ENCODE assay signal across 14 cellular contexts in the genomic region with DNA sequence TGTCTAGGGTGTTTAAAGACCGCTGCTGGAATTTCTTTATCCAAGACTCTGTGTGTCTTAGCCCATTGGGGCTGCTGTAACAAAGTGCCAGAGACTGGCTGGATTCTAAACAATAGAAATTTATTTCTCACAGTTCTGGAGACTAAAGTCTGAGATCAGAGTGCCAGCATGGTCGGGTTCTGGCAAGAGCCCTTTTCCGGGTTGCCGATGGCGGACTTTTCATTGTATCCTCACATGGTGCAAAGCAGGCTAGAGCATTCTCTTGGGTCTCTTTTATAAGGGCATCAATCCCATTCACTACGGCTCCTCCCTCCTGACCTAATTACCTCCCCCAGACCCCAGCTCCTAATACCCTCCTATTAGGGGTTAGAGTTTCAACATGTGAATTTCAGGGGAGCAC. TPM values are rescaled to one million over a fixed set of nuclear protein-coding genes. Genes with fewer than 3 reads are reported as not detected.
DNase-seq lines count a peak whose midpoint lies in the region; ATAC-seq and TF ChIP-seq lines count a peak whose summit lies in the region.
"Had no signal": no experiment of that assay in that cellular context is flagged by ENCODE, and none has a peak within 500 bp of the region (broad histone marks: within the 10 kb centered on the region; RNA-seq: fewer than 3 reads in every experiment).

No MANE protein-coding gene starts in this region.

- 99% methylated on average over 6 of the region's 6 CpGs for WGBS in mammary epithelial cell (ENCODE audit: low coverage, missing lambda C conversion rate)
- WGBS in tibial nerve, 2 donors = 72 to 82% methylated on average over 6 of the region's 6 CpGs

- no peaks in the 10 kb centered on the region for H4K20me1 ChIP-seq in mammary epithelial cell (ENCODE audit: insufficient read depth, low read length)

- H3K36me3 ChIP-seq in breast epithelium (no peaks in the 10 kb centered on the region), mammary epithelial cell (ENCODE audit: insufficient read depth, low read length) (no peaks in the 10 kb centered on the region), tibial nerve (no peaks in the 10 kb centered on the region)
- peaks cover 0 to 18% (median 0%) of the 10 kb centered on the region in 3 experiments for H3K36me3 ChIP-seq in naive thymus-derived CD4-positive, alpha-beta T cell (ENCODE audit: control insufficient read depth in 2 of 3, insufficient read depth in 3 of 3, low read length in 3 of 3)

- intact Hi-C loops in breast epithelium (cut with DNase I; ENCODE audit: low total_unique reads) (no loop called here), mammary epithelial cell (cut with micrococcal nuclease) (no loop called here)
- intact Hi-C loops in naive thymus-derived CD4-positive, alpha-beta T cell (cut with micrococcal nuclease) = loop anchor here in 1 of 2 donors (1.0 to 2.0 kb wide), 2 partner anchors 10 to 16 kb away; partner anchors contain the start of gene NLRC5

- TF ChIP-seq EP300 in tibial nerve (IDR thresholded peaks at IDR 0.05) = no peak

- H3K4me3 ChIP-seq in breast epithelium (no peak overlapping the region), mammary epithelial cell (replicated peaks in 1 of 3; ENCODE audit: insufficient read depth in 1 of 3, low read depth in 2 of 3, low read length in 3 of 3) (no peak overlapping the region), tibial nerve (no peak overlapping the region)
- peak overlapping the region; percentile 33 for H3K4me3 ChIP-seq in naive thymus-derived CD4-positive, alpha-beta T cell (ENCODE audit: low read length)

- peak overlapping the region; percentile 96 to 97 for H3K27ac Mint-ChIP-seq in activated naive CD4-positive, alpha-beta T cell treated with anti-CD3 and anti-CD28 coated beads, Interleukin-2, amount 50 U/mL, for 72 hours
- peak overlapping the region; percentile 74 to 93 (median 91) for H3K27ac Mint-ChIP-seq in naive thymus-derived CD4-positive, alpha-beta T cell
- H3K27ac Mint-ChIP-seq: nephron had no signal

- H2AFZ ChIP-seq in mammary epithelial cell (ENCODE audit: low read depth, low read length) = no peak overlapping the region

- H3K9me3 ChIP-seq in breast epithelium = no peaks in the 10 kb centered on the region
- no peaks in the 10 kb centered on the region for H3K9me3 ChIP-seq in mammary epithelial cell (replicated peaks; ENCODE audit: insufficient read depth, low read length)
- H3K9me3 ChIP-seq in naive thymus-derived CD4-positive, alpha-beta T cell (ENCODE audit: control insufficient read depth in 2 of 3, low read length in 3 of 3) = no peaks in the 10 kb centered on the region
- no peaks in the 10 kb centered on the region for H3K9me3 ChIP-seq in tibial nerve

- no peaks in the 10 kb centered on the region for H3K4me1 ChIP-seq in breast epithelium
- H3K4me1 ChIP-seq in mammary epithelial cell (ENCODE audit: insufficient read depth, low read length) = peaks cover 13% of the 10 kb centered on the region
- H3K4me1 ChIP-seq in naive thymus-derived CD4-positive, alpha-beta T cell (ENCODE audit: control insufficient read depth in 2 of 2, insufficient read depth in 2 of 2, low read length in 2 of 2) = peaks cover 77 to 80% of the 10 kb centered on the region in 2 donors
- H3K4me1 ChIP-seq in tibial nerve = peaks cover 0 to 15% (median 5%) of the 10 kb centered on the region in 4 donors

- dilution Hi-C loops in mammary epithelial cell (cut with HindIII; ENCODE audit: low sequenced_read_pairs) = loop anchor here (5.0 kb wide), 1 partner anchor 47 kb away; no protein-coding TSS in a partner anchor

- POLR2A ChIA-PET in naive thymus-derived CD4-positive, alpha-beta T cell (lab: Charles Lee) = interaction anchor here (0.9 to 12.9 kb wide), 9 partner anchors 8 to 66 kb away, joined by 3 to 182 read pairs (median 4); partner anchors contain the start of gene NLRC5

- no peak overlapping the region for H3K9ac ChIP-seq in mammary epithelial cell (ENCODE audit: insufficient read depth, low read length)

- ATAC-seq in activated naive CD4-positive, alpha-beta T cell treated with anti-CD3 and anti-CD28 coated beads, Interleukin-2, amount 50 U/mL, for 72 hours = no peak
- ATAC-seq in naive thymus-derived CD4-positive, alpha-beta T cell = no peak
- ATAC-seq in GM18502 (IDR thresholded peaks at IDR 0.05; ENCODE audit: poor library complexity, unreplicated experiment) = no peak
- no peak for ATAC-seq in HG02571 (IDR thresholded peaks at IDR 0.05; ENCODE audit: unreplicated experiment)
- no peak for ATAC-seq in GM18909 (IDR thresholded peaks at IDR 0.05; ENCODE audit: poor library complexity, unreplicated experiment)

- no TSS peak for BruUV-seq in mammary epithelial cell (replicated peaks; lab: Mats Ljungman, UMichigan)

- no peak for TF ChIP-seq CTCF in breast epithelium (IDR thresholded peaks at IDR 0.05)
- no peak for TF ChIP-seq CTCF in mammary epithelial cell (conservative IDR thresholded peaks at IDR 0.05 in 1 of 2, IDR thresholded peaks at IDR 0.05 in 1 of 2; ENCODE audit: extremely low read depth in 1 of 2, insufficient read depth in 1 of 2, low read depth in 1 of 2, low read length in 2 of 2)
- TF ChIP-seq CTCF in tibial nerve (IDR thresholded peaks at IDR 0.05) = no peak

- peaks cover 24 to 43% of the 10 kb centered on the region in 2 donors for H3K36me3 Mint-ChIP-seq in activated naive CD4-positive, alpha-beta T cell treated with anti-CD3 and anti-CD28 coated beads, Interleukin-2, amount 50 U/mL, for 72 hours
- peaks cover 3 to 45% (median 22%) of the 10 kb centered on the region in 5 donors for H3K36me3 Mint-ChIP-seq in naive thymus-derived CD4-positive, alpha-beta T cell

- in situ Hi-C loops in mammary epithelial cell (cut with MboI; ENCODE audit: low sequenced_read_pairs in 2 of 2) = no loop called here

- no peaks in the 10 kb centered on the region for H3K79me2 ChIP-seq in mammary epithelial cell (ENCODE audit: insufficient read depth, low read length)

- H3K4me2 ChIP-seq in mammary epithelial cell (ENCODE audit: insufficient read depth, low read depth, low read length) = no peak overlapping the region

- H3K4me3 Mint-ChIP-seq in naive thymus-derived CD4-positive, alpha-beta T cell = peak overlapping the region; percentile 46 to 98 (median 74)
- H3K4me3 Mint-ChIP-seq: nephron had no signal

- H3K4me1 Mint-ChIP-seq in naive thymus-derived CD4-positive, alpha-beta T cell = peaks cover 76 to 99% (median 90%) of the 10 kb centered on the region in 7 donors
- H3K4me1 Mint-ChIP-seq: nephron had no signal

- DNase-seq in breast epithelium (ENCODE audit: low spot score in 2 of 2) (no peak), mammary epithelial cell (no peak), tibial nerve (ENCODE audit: low spot score in 2 of 2) (no peak)
- DNase-seq in activated naive CD4-positive, alpha-beta T cell treated with anti-CD3 and anti-CD28 coated beads, Interleukin-2, amount 50 U/mL, for 72 hours (ENCODE audit: low spot score in 2 of 2) = peak in 1 of 2 donors; percentile 41
- DNase-seq in naive thymus-derived CD4-positive, alpha-beta T cell = no peak
- DNase-seq: AML-193; NCI-H1092; NCI-H69; stimulated activated CD4-positive, alpha-beta T cell treated with anti-CD3 and anti-CD28 coated beads, Interleukin-12 subunit alpha, Interleukin-12 subunit beta, amount 100 ng/mL, for 4 hours had no signal

- peaks cover 0 to 6% of the 10 kb centered on the region in 2 donors for H3K9me3 Mint-ChIP-seq in activated naive CD4-positive, alpha-beta T cell treated with anti-CD3 and anti-CD28 coated beads, Interleukin-2, amount 50 U/mL, for 72 hours
- H3K9me3 Mint-ChIP-seq in naive thymus-derived CD4-positive, alpha-beta T cell = no peaks in the 10 kb centered on the region
- H3K9me3 Mint-ChIP-seq: nephron had no signal

- H3K27ac ChIP-seq in breast epithelium = peak overlapping the region; percentile 68 to 86
- H3K27ac ChIP-seq in mammary epithelial cell (ENCODE audit: insufficient read depth, low read depth, low read length) = no peak overlapping the region
- peak overlapping the region; percentile 77 for H3K27ac ChIP-seq in naive thymus-derived CD4-positive, alpha-beta T cell (ENCODE audit: low read depth, low read length)
- peak overlapping the region in 3 of 4 donors; percentile 55 to 73 (median 65) for H3K27ac ChIP-seq in tibial nerve
- H3K27ac ChIP-seq: VCaP had no signal

- TF ChIP-seq POLR2A in breast epithelium (IDR thresholded peaks at IDR 0.05) = no peak
- TF ChIP-seq POLR2A in tibial nerve (IDR thresholded peaks at IDR 0.05) = no peak

- no peaks in the 10 kb centered on the region for H3K27me3 Mint-ChIP-seq in naive thymus-derived CD4-positive, alpha-beta T cell

- CTCF ChIA-PET in mammary epithelial cell (lab: Charles Lee; ENCODE audit: low non-redundant PET) = no interaction called here
- CTCF ChIA-PET in naive thymus-derived CD4-positive, alpha-beta T cell (lab: Charles Lee) = interaction anchor here (0.6 to 1.7 kb wide), 4 partner anchors 9 to 34 kb away, joined by 3 to 4 read pairs (median 3); no protein-coding TSS in a partner anchor

- H3K27me3 ChIP-seq in breast epithelium (no peaks in the 10 kb centered on the region), mammary epithelial cell (ENCODE audit: insufficient read depth, low read length) (no peaks in the 10 kb centered on the region), tibial nerve (no peaks in the 10 kb centered on the region)
- H3K27me3 ChIP-seq in naive thymus-derived CD4-positive, alpha-beta T cell (ENCODE audit: control insufficient read depth in 2 of 2, insufficient read depth in 2 of 2, low read length in 2 of 2) = no peaks in the 10 kb centered on the region

RNA-seq across cellular contexts. Expression of gene NLRC5, which starts 9.5 kb away (rescaled TPM):
- 10 to 100 TPM; 18.4 to 34.4 (median 24.1) TPM for total RNA-seq in breast epithelium
- 10 to 100 TPM in 1 of 2 donors, 1 to 10 TPM in 1; 2.7 to 10.2 TPM for total RNA-seq in mammary epithelial cell
- 2.8 TPM for polyA plus RNA-seq in mammary epithelial cell
- polyA minus RNA-seq in mammary epithelial cell = 12.4 TPM
- total RNA-seq in activated naive CD4-positive, alpha-beta T cell treated with anti-CD3 and anti-CD28 coated beads, Interleukin-2, amount 50 U/mL, for 72 hours = 100 to 1,000 TPM; 231 to 254 TPM
- 100 to 1,000 TPM; 380 to 615 (median 394) TPM for total RNA-seq in naive thymus-derived CD4-positive, alpha-beta T cell
- 100 to 1,000 TPM in 1 of 2 donors, 10 to 100 TPM in 1; 76.0 to 122 TPM for polyA plus RNA-seq in naive thymus-derived CD4-positive, alpha-beta T cell
- total RNA-seq in tibial nerve = 10 to 100 TPM; 32.4 to 57.9 (median 37.1) TPM

RNA-seq across cellular contexts. Expression of gene CETP, which starts 37.1 kb away (rescaled TPM):
- total RNA-seq in breast epithelium (under 1 TPM; 0.44 to 0.80 (median 0.66) TPM), mammary epithelial cell (not detected), tibial nerve (not detected)
- polyA plus RNA-seq in mammary epithelial cell = not detected
- not detected for polyA minus RNA-seq in mammary epithelial cell
- total RNA-seq in activated naive CD4-positive, alpha-beta T cell treated with anti-CD3 and anti-CD28 coated beads, Interleukin-2, amount 50 U/mL, for 72 hours = not detected
- not detected for total RNA-seq in naive thymus-derived CD4-positive, alpha-beta T cell
- under 1 TPM; 0.17 to 0.25 TPM for polyA plus RNA-seq in naive thymus-derived CD4-positive, alpha-beta T cell
